Comparison of ENCODE assay signal across 1 cellular context in the genomic region with DNA sequence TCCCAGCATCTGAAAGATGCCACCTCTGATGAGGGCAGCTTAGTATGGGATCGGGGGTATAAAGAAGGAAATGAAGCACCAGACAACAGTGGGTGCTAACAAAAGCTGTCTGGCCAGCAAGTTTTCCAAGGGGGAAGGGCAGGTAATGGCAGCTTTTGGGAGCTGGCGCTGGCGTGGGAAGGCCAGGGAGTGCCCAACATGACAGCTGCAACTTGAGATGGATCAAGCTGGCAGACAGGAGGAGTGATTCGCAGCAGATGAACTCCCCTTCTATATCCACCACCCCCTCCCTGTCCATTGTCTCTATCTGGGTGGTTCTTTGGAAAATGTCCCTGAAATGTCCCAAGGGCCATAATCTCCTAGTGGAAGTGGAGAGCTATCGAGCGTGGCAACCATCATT.
TF ChIP-seq lines count a peak whose summit lies in the region.

No MANE protein-coding gene starts in this region.

TF ChIP-seq in H1, 55 proteins besides CTCF, POLR2A, EP300 and RAD21:
- TF ChIP-seq POU5F1 (IDR thresholded peaks at IDR 0.05; ENCODE audit: low read depth, low read length), result no peak
- TF ChIP-seq POLR2AphosphoS5 (IDR thresholded peaks at IDR 0.05; ENCODE audit: low read depth, low read length), result 0 out of 2 replicates have a peak, but pooled peaks have one; percentile 13
